In genomic region chr18:54946149-54946581, GRCh38 we compare ENCODE assay signal across 1 cellular context.
TF ChIP-seq lines count a peak whose summit lies in the region.

No MANE protein-coding gene starts in this region.

TF ChIP-seq in K562, 482 proteins besides CTCF, POLR2A, EP300 and RAD21 (continued from another document and continues in another):
- no peak for TF ChIP-seq PBX2 (CRISPR knock-in tag; IDR thresholded peaks at IDR 0.05; ENCODE audit: low read depth)
- TF ChIP-seq PBX2 (tag; conservative IDR thresholded peaks at IDR 0.05; ENCODE audit: low read depth), result peak; percentile 59
- TF ChIP-seq CEBPG (CRISPR knock-in tag; IDR thresholded peaks at IDR 0.05), result no peak
- peak; percentile 66 to 90 for TF ChIP-seq CEBPG (tag; conservative IDR thresholded peaks at IDR 0.05 in 1 of 2, IDR thresholded peaks at IDR 0.05 in 1 of 2)
- no peak for TF ChIP-seq ID3 (CRISPR knock-in tag; IDR thresholded peaks at IDR 0.05)
- TF ChIP-seq ID3 (tag; IDR thresholded peaks at IDR 0.05), result peak; percentile 91
- TF ChIP-seq TBL1XR1 (IDR thresholded peaks at IDR 0.05; ENCODE audit: low read length in 2 of 2), result peak in 1 of 2 experiments; percentile 48; a peak in 1 of 4 replicates
- TF ChIP-seq SNAPC5 (CRISPR knock-in tag; IDR thresholded peaks at IDR 0.05), result no peak
- no peak for TF ChIP-seq ZNF263 (CRISPR knock-in tag; IDR thresholded peaks at IDR 0.05; ENCODE audit: borderline replicate concordance)
- no peak for TF ChIP-seq RBM14 (IDR thresholded peaks at IDR 0.05; ENCODE audit: borderline replicate concordance, insufficient read depth, low read depth, low read length)
- TF ChIP-seq MEIS2 (IDR thresholded peaks at IDR 0.05; ENCODE audit: partially characterized antibody), result peak; percentile 35
- TF ChIP-seq RBM17 (IDR thresholded peaks at IDR 0.05; ENCODE audit: borderline replicate concordance, low read depth, low read length), result no peak
- no peak for TF ChIP-seq ZNF778 (CRISPR knock-in tag; IDR thresholded peaks at IDR 0.05)
- no peak for TF ChIP-seq ZBTB17 (CRISPR knock-in tag; IDR thresholded peaks at IDR 0.05)
- no peak for TF ChIP-seq NFE2 (IDR thresholded peaks at IDR 0.05; ENCODE audit: low read depth)
- TF ChIP-seq ZNF583 (CRISPR knock-in tag; IDR thresholded peaks at IDR 0.05), result no peak
- no peak for TF ChIP-seq GATA2 (CRISPR knock-in tag; IDR thresholded peaks at IDR 0.05)
- peak; percentile 42 to 58; a peak in 2 of 4 replicates for TF ChIP-seq TRIM24 (IDR thresholded peaks at IDR 0.05)
- TF ChIP-seq TAF1 (IDR thresholded peaks at IDR 0.05; ENCODE audit: control insufficient read depth, extremely low read depth, insufficient read depth, low read length, severe bottlenecking), result peak; percentile 23
- no peak for TF ChIP-seq ZEB2 (IDR thresholded peaks at IDR 0.05)
- peak; percentile 73 for TF ChIP-seq TEAD4 (IDR thresholded peaks at IDR 0.05; ENCODE audit: low read length)
- no peak for TF ChIP-seq TEAD4 (CRISPR knock-in tag; IDR thresholded peaks at IDR 0.05; ENCODE audit: borderline replicate concordance)
- TF ChIP-seq RREB1 (CRISPR knock-in tag; IDR thresholded peaks at IDR 0.05), result no peak
- TF ChIP-seq ZNF444 (CRISPR knock-in tag; IDR thresholded peaks at IDR 0.05), result no peak
- peak; percentile 62; the same call in 1 of the 2 replicates for TF ChIP-seq CREB1 (IDR thresholded peaks at IDR 0.05)
- no peak for TF ChIP-seq CREB1 (CRISPR knock-in tag; IDR thresholded peaks at IDR 0.05)
- 0 out of 2 replicates have a peak, but pooled peaks have one; percentile 15 for TF ChIP-seq JUND (IDR thresholded peaks at IDR 0.05; ENCODE audit: borderline replicate concordance, low read depth, low read length)
- no peak for TF ChIP-seq JUND (tag; IDR thresholded peaks at IDR 0.05; ENCODE audit: borderline replicate concordance, low read depth, low read length)
- TF ChIP-seq NCOA2 (IDR thresholded peaks at IDR 0.05; ENCODE audit: partially characterized antibody in 2 of 2), result no peak
- peak; percentile 91; the same call in 1 of the 2 replicates for TF ChIP-seq CREB3L1 (IDR thresholded peaks at IDR 0.05; ENCODE audit: borderline replicate concordance, low read depth)
- peak; percentile 66; the same call in 1 of the 2 replicates for TF ChIP-seq CXXC5 (CRISPR knock-in tag; IDR thresholded peaks at IDR 0.05)
- TF ChIP-seq HOXB6 (CRISPR knock-in tag; IDR thresholded peaks at IDR 0.05; ENCODE audit: borderline replicate concordance), result no peak
- TF ChIP-seq RNF2 (IDR thresholded peaks at IDR 0.05), result peak; percentile 65; the same call in 1 of the 2 replicates
- no peak for TF ChIP-seq ZNF785 (CRISPR knock-in tag; IDR thresholded peaks at IDR 0.05)
- TF ChIP-seq CSDE1 (IDR thresholded peaks at IDR 0.05), result no peak
- 0 out of 2 replicates have a peak, but pooled peaks have one; percentile 18 for TF ChIP-seq ATF7 (IDR thresholded peaks at IDR 0.05)
- TF ChIP-seq CBFA2T2 (conservative IDR thresholded peaks at IDR 0.05), result peak; percentile 43
- TF ChIP-seq NEUROD1 (IDR thresholded peaks at IDR 0.05; ENCODE audit: borderline replicate concordance, low read depth, low read length, partially characterized antibody), result peak; percentile 36
- no peak for TF ChIP-seq GTF3C2 (IDR thresholded peaks at IDR 0.05; ENCODE audit: borderline replicate concordance, extremely low read depth, insufficient read length)
- 0 out of 4 replicates have a peak, but pooled peaks have one; percentile 17 for TF ChIP-seq MNT (conservative IDR thresholded peaks at IDR 0.05)
- no peak for TF ChIP-seq RBM15 (IDR thresholded peaks at IDR 0.05; ENCODE audit: insufficient read depth, low read length)
- TF ChIP-seq ZNF518B (CRISPR knock-in tag; IDR thresholded peaks at IDR 0.05), result no peak
- peak; percentile 49 for TF ChIP-seq HDAC3 (IDR thresholded peaks at IDR 0.05; ENCODE audit: borderline replicate concordance, partially characterized antibody)
- TF ChIP-seq CBX5 (IDR thresholded peaks at IDR 0.05; ENCODE audit: borderline replicate concordance, low read depth), result 0 out of 2 replicates have a peak, but pooled peaks have one; percentile 45
- TF ChIP-seq CHD1 (IDR thresholded peaks at IDR 0.05; ENCODE audit: low read length), result no peak
- no peak for TF ChIP-seq SETDB1 (IDR thresholded peaks at IDR 0.05; ENCODE audit: low read length)
- TF ChIP-seq SUPT5H (IDR thresholded peaks at IDR 0.05), result no peak
- 0 out of 2 replicates have a peak, but pooled peaks have one; percentile 34 for TF ChIP-seq LCOR (CRISPR knock-in tag; IDR thresholded peaks at IDR 0.05)
- TF ChIP-seq EP400 (IDR thresholded peaks at IDR 0.05), result peak; percentile 72
- TF ChIP-seq ARNT (IDR thresholded peaks at IDR 0.05), result 0 out of 4 replicates have a peak, but pooled peaks of 1 of the 2 experiments have one; percentile 14
